1 cellular context compared by ENCODE assay signal in the genomic region with DNA sequence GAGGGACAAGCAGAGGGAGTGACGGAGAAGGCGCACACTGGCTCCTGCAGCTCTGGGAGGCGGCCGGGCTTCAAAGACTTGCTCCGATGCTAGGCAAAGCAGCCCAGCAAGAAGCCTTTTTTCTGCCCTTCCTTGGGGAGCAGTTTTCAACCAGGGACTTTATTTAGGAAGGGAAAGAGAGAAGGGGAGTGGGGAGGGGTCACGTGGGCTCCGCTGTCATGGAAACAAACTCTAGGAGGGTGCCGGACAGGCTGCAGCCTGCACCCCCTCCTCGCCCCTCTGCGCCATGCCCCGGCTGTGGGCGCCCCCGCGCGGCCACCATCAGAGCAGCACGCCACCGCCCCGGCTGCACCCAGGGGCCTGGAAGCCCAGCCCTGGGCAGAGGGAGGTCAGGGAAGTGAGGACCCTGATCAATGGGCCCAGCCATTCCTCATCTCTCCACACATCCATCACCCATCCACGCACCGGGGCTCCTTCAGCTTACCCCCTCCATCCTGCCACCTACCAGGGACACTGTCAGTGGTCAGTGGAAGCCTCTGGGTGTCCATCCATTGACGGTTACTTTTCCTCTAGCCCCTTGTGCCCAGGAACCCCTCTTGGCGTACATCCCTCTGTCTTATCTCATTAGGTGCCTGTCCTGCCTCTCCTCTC.
A peak's percentile ranks its signal among the peaks of the same experiment; 100 is the strongest.
TF ChIP-seq lines count a peak whose summit lies in the region.

No MANE protein-coding gene starts in this region.

TF ChIP-seq in WTC11, 78 proteins besides CTCF, POLR2A, EP300 and RAD21 (continued from another document and continues in another):
- TF ChIP-seq, protein P1, sequence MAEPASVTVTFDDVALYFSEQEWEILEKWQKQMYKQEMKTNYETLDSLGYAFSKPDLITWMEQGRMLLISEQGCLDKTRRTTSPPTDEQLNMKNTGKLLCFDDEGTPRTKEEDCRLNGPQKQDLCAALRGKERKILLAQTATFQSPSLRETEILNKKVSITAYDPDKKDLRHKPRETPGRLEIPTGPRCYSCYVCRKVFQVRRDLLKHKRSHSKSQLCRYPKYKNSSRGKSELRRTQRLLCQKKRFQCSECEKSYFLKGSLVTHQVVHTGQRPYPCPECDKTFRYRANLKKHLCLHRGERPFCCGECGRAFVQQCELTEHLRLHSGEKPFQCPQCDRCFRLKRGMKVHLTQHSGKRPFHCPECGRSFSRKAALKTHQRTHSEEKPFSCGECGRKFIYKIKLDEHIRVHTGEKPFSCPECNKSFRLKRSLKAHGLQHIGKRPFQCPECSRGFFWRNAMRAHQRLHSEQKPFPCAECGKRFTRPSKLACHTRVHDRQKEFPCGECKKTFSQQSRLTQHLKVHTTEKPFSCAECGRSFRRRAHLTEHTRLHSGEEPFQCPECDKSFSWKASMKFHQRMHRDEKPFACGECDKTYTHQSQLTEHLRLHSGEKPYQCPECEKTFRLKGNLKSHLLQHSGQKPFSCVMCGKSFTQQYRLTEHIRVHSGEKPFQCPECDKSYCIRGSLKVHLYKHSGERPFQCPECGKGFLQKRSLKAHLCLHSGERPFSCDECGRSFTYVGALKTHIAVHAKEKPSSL (CRISPR knock-in tag; conservative IDR thresholded peaks at IDR 0.05), result no peak
- TF ChIP-seq TCF7 (CRISPR knock-in tag; IDR thresholded peaks at IDR 0.05; ENCODE audit: low read depth) (no peak), NR1H2 (CRISPR knock-in tag; IDR thresholded peaks at IDR 0.05) (no peak), ELF4 (CRISPR knock-in tag; IDR thresholded peaks at IDR 0.05; ENCODE audit: low read depth) (no peak), ZNF423 (CRISPR knock-in tag; IDR thresholded peaks at IDR 0.05) (0 out of 2 replicates have a peak, but pooled peaks have one; percentile 13), KAT7 (CRISPR knock-in tag; IDR thresholded peaks at IDR 0.05; ENCODE audit: borderline replicate concordance) (no peak), JAZF1 (CRISPR knock-in tag; IDR thresholded peaks at IDR 0.05) (no peak), CREM (CRISPR knock-in tag; IDR thresholded peaks at IDR 0.05) (no peak), ZNF232 (CRISPR knock-in tag; IDR thresholded peaks at IDR 0.05) (no peak), TEAD4 (CRISPR knock-in tag; IDR thresholded peaks at IDR 0.05) (no peak), TP53 (CRISPR knock-in tag; IDR thresholded peaks at IDR 0.05) (no peak), ZNF138 (CRISPR knock-in tag; conservative IDR thresholded peaks at IDR 0.05) (no peak), MXD4 (CRISPR knock-in tag; IDR thresholded peaks at IDR 0.05; ENCODE audit: borderline replicate concordance) (peak; percentile 81; the same call in 1 of the 2 replicates), CBFB (CRISPR knock-in tag; IDR thresholded peaks at IDR 0.05; ENCODE audit: low read depth) (no peak), GRHL2 (CRISPR knock-in tag; IDR thresholded peaks at IDR 0.05; ENCODE audit: insufficient replicate concordance, severe bottlenecking) (no peak), FOXJ3 (CRISPR knock-in tag; IDR thresholded peaks at IDR 0.05; ENCODE audit: borderline replicate concordance) (no peak), EMX1 (CRISPR knock-in tag; IDR thresholded peaks at IDR 0.05) (no peak), PRRX2 (CRISPR knock-in tag; IDR thresholded peaks at IDR 0.05) (peak; percentile 59; the same call in 1 of the 2 replicates), ZNF121 (CRISPR knock-in tag; IDR thresholded peaks at IDR 0.05) (peak; percentile 33; the same call in 1 of the 2 replicates), FOXP1 (CRISPR knock-in tag; IDR thresholded peaks at IDR 0.05; ENCODE audit: borderline replicate concordance) (peak; percentile 66; the same call in 1 of the 2 replicates)
- TF ChIP-seq, protein P2, sequence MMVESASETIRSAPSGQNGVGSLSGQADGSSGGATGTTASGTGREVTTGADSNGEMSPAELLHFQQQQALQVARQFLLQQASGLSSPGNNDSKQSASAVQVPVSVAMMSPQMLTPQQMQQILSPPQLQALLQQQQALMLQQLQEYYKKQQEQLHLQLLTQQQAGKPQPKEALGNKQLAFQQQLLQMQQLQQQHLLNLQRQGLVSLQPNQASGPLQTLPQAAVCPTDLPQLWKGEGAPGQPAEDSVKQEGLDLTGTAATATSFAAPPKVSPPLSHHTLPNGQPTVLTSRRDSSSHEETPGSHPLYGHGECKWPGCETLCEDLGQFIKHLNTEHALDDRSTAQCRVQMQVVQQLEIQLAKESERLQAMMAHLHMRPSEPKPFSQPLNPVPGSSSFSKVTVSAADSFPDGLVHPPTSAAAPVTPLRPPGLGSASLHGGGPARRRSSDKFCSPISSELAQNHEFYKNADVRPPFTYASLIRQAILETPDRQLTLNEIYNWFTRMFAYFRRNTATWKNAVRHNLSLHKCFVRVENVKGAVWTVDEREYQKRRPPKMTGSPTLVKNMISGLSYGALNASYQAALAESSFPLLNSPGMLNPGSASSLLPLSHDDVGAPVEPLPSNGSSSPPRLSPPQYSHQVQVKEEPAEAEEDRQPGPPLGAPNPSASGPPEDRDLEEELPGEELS (CRISPR knock-in tag; IDR thresholded peaks at IDR 0.05), result peak; percentile 50; the same call in 1 of the 2 replicates
- TF ChIP-seq, protein P3, sequence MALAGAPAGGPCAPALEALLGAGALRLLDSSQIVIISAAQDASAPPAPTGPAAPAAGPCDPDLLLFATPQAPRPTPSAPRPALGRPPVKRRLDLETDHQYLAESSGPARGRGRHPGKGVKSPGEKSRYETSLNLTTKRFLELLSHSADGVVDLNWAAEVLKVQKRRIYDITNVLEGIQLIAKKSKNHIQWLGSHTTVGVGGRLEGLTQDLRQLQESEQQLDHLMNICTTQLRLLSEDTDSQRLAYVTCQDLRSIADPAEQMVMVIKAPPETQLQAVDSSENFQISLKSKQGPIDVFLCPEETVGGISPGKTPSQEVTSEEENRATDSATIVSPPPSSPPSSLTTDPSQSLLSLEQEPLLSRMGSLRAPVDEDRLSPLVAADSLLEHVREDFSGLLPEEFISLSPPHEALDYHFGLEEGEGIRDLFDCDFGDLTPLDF (CRISPR knock-in tag; IDR thresholded peaks at IDR 0.05), result no peak
- TF ChIP-seq, protein P4, sequence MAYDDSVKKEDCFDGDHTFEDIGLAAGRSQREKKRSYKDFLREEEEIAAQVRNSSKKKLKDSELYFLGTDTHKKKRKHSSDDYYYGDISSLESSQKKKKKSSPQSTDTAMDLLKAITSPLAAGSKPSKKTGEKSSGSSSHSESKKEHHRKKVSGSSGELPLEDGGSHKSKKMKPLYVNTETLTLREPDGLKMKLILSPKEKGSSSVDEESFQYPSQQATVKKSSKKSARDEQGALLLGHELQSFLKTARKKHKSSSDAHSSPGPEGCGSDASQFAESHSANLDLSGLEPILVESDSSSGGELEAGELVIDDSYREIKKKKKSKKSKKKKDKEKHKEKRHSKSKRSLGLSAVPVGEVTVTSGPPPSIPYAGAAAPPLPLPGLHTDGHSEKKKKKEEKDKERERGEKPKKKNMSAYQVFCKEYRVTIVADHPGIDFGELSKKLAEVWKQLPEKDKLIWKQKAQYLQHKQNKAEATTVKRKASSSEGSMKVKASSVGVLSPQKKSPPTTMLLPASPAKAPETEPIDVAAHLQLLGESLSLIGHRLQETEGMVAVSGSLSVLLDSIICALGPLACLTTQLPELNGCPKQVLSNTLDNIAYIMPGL (CRISPR knock-in tag; IDR thresholded peaks at IDR 0.05), result no peak
- TF ChIP-seq, protein P5, sequence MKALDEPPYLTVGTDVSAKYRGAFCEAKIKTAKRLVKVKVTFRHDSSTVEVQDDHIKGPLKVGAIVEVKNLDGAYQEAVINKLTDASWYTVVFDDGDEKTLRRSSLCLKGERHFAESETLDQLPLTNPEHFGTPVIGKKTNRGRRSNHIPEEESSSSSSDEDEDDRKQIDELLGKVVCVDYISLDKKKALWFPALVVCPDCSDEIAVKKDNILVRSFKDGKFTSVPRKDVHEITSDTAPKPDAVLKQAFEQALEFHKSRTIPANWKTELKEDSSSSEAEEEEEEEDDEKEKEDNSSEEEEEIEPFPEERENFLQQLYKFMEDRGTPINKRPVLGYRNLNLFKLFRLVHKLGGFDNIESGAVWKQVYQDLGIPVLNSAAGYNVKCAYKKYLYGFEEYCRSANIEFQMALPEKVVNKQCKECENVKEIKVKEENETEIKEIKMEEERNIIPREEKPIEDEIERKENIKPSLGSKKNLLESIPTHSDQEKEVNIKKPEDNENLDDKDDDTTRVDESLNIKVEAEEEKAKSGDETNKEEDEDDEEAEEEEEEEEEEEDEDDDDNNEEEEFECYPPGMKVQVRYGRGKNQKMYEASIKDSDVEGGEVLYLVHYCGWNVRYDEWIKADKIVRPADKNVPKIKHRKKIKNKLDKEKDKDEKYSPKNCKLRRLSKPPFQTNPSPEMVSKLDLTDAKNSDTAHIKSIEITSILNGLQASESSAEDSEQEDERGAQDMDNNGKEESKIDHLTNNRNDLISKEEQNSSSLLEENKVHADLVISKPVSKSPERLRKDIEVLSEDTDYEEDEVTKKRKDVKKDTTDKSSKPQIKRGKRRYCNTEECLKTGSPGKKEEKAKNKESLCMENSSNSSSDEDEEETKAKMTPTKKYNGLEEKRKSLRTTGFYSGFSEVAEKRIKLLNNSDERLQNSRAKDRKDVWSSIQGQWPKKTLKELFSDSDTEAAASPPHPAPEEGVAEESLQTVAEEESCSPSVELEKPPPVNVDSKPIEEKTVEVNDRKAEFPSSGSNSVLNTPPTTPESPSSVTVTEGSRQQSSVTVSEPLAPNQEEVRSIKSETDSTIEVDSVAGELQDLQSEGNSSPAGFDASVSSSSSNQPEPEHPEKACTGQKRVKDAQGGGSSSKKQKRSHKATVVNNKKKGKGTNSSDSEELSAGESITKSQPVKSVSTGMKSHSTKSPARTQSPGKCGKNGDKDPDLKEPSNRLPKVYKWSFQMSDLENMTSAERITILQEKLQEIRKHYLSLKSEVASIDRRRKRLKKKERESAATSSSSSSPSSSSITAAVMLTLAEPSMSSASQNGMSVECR (CRISPR knock-in tag; IDR thresholded peaks at IDR 0.05; ENCODE audit: borderline replicate concordance), result no peak
- TF ChIP-seq, protein P6, sequence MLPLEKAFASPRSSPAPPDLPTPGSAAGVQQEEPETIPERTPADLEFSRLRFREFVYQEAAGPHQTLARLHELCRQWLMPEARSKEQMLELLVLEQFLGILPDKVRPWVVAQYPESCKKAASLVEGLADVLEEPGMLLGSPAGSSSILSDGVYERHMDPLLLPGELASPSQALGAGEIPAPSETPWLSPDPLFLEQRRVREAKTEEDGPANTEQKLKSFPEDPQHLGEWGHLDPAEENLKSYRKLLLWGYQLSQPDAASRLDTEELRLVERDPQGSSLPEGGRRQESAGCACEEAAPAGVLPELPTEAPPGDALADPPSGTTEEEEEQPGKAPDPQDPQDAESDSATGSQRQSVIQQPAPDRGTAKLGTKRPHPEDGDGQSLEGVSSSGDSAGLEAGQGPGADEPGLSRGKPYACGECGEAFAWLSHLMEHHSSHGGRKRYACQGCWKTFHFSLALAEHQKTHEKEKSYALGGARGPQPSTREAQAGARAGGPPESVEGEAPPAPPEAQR (CRISPR knock-in tag; IDR thresholded peaks at IDR 0.05), result peak; percentile 55; the same call in 1 of the 2 replicates
- TF ChIP-seq, protein P7, sequence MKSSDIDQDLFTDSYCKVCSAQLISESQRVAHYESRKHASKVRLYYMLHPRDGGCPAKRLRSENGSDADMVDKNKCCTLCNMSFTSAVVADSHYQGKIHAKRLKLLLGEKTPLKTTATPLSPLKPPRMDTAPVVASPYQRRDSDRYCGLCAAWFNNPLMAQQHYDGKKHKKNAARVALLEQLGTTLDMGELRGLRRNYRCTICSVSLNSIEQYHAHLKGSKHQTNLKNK (CRISPR knock-in tag; IDR thresholded peaks at IDR 0.05), result no peak
- TF ChIP-seq, protein P8, sequence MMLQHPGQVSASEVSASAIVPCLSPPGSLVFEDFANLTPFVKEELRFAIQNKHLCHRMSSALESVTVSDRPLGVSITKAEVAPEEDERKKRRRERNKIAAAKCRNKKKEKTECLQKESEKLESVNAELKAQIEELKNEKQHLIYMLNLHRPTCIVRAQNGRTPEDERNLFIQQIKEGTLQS (CRISPR knock-in tag; conservative IDR thresholded peaks at IDR 0.05), result no peak
- TF ChIP-seq, protein P9, sequence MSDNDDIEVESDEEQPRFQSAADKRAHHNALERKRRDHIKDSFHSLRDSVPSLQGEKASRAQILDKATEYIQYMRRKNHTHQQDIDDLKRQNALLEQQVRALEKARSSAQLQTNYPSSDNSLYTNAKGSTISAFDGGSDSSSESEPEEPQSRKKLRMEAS (CRISPR knock-in tag; IDR thresholded peaks at IDR 0.05), result no peak
- TF ChIP-seq, protein P10, sequence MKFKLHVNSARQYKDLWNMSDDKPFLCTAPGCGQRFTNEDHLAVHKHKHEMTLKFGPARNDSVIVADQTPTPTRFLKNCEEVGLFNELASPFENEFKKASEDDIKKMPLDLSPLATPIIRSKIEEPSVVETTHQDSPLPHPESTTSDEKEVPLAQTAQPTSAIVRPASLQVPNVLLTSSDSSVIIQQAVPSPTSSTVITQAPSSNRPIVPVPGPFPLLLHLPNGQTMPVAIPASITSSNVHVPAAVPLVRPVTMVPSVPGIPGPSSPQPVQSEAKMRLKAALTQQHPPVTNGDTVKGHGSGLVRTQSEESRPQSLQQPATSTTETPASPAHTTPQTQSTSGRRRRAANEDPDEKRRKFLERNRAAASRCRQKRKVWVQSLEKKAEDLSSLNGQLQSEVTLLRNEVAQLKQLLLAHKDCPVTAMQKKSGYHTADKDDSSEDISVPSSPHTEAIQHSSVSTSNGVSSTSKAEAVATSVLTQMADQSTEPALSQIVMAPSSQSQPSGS (CRISPR knock-in tag; IDR thresholded peaks at IDR 0.05; ENCODE audit: borderline replicate concordance, low read depth), result no peak
- TF ChIP-seq, protein P11, sequence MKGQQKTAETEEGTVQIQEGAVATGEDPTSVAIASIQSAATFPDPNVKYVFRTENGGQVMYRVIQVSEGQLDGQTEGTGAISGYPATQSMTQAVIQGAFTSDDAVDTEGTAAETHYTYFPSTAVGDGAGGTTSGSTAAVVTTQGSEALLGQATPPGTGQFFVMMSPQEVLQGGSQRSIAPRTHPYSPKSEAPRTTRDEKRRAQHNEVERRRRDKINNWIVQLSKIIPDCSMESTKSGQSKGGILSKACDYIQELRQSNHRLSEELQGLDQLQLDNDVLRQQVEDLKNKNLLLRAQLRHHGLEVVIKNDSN (CRISPR knock-in tag; IDR thresholded peaks at IDR 0.05), result peak; percentile 91
- TF ChIP-seq, protein P12, sequence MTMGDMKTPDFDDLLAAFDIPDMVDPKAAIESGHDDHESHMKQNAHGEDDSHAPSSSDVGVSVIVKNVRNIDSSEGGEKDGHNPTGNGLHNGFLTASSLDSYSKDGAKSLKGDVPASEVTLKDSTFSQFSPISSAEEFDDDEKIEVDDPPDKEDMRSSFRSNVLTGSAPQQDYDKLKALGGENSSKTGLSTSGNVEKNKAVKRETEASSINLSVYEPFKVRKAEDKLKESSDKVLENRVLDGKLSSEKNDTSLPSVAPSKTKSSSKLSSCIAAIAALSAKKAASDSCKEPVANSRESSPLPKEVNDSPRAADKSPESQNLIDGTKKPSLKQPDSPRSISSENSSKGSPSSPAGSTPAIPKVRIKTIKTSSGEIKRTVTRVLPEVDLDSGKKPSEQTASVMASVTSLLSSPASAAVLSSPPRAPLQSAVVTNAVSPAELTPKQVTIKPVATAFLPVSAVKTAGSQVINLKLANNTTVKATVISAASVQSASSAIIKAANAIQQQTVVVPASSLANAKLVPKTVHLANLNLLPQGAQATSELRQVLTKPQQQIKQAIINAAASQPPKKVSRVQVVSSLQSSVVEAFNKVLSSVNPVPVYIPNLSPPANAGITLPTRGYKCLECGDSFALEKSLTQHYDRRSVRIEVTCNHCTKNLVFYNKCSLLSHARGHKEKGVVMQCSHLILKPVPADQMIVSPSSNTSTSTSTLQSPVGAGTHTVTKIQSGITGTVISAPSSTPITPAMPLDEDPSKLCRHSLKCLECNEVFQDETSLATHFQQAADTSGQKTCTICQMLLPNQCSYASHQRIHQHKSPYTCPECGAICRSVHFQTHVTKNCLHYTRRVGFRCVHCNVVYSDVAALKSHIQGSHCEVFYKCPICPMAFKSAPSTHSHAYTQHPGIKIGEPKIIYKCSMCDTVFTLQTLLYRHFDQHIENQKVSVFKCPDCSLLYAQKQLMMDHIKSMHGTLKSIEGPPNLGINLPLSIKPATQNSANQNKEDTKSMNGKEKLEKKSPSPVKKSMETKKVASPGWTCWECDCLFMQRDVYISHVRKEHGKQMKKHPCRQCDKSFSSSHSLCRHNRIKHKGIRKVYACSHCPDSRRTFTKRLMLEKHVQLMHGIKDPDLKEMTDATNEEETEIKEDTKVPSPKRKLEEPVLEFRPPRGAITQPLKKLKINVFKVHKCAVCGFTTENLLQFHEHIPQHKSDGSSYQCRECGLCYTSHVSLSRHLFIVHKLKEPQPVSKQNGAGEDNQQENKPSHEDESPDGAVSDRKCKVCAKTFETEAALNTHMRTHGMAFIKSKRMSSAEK (CRISPR knock-in tag; IDR thresholded peaks at IDR 0.05; ENCODE audit: borderline replicate concordance), result no peak
